In the genomic region with DNA sequence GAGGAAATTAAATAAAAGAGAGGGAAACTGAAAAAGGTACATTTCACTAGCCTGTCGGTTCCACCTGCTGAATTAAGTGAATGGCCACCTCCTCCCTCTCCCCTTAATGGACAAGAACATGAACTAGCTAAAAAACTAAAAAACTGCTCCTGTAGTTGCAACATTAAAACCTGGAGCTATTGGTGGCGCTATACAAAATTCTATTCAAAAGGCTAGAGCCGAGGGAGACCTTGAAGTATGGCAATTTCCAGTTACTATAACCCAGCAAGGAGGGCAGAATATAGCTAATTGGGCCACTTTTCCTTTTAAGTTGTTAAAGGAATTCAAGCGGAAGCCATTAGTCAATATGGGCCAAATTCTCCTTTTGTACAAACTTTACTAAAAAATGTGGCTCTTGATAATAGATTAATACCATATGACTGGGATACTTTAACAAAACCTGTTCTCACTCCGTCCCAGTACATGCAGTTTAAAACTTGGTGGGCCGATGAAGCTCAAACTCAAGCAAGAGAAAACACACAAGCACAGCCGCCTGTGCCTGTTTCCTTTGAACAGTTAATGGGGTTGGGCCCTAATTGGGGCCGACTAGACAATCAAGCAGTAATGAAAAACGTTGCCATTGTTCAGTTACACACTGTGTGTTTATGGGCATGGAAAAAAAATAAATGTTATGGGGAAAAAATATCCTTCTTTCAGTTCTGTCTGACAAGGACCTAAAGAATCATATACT, we compare ENCODE assay signal across 16 cellular contexts. TPM values are rescaled to one million over a fixed set of nuclear protein-coding genes. Genes with fewer than 3 reads are reported as not detected.
DNase-seq lines count a peak whose midpoint lies in the region; ATAC-seq, FAIRE-seq and TF ChIP-seq lines count a peak whose summit lies in the region.
"Had no signal": no experiment of that assay in that cellular context is flagged by ENCODE, and none has a peak within 500 bp of the region (broad histone marks: within the 10 kb centered on the region; RNA-seq: fewer than 3 reads in every experiment).

No MANE protein-coding gene starts in this region.

- no peak overlapping the region for H2AK5ac ChIP-seq in IMR-90 (ENCODE audit: low read depth, low read length)

- no peaks in the 10 kb centered on the region for H3K27me3 Mint-ChIP-seq in chondrocyte (ENCODE audit: low read depth)
- peaks cover under 1% of the 10 kb centered on the region for H3K27me3 Mint-ChIP-seq in nephron (ENCODE audit: low read depth)

- TF ChIP-seq POLR2A in IMR-90 (IDR thresholded peaks at IDR 0.05; ENCODE audit: low read depth, low read length) (no peak), GM12892 (IDR thresholded peaks at IDR 0.05; ENCODE audit: low read depth, low read length) (no peak), ovary (IDR thresholded peaks at IDR 0.05) (no peak)

- H3K4me3 ChIP-seq in BE2C (ENCODE audit: low read depth, low read length) (no peak overlapping the region), IMR-90 (ENCODE audit: insufficient read depth, low read depth, low read length) (no peak overlapping the region), ovary (no peak overlapping the region)
- H3K4me3 ChIP-seq: ascending aorta, lung, skin epidermis had no signal

- TF ChIP-seq EP300 in ovary (IDR thresholded peaks at IDR 0.05), result no peak

- FAIRE-seq in GM12892 (lab: Jason Lieb, UNC), result no peak
- FAIRE-seq: frontal cortex had no signal

- no peak overlapping the region for H2BK15ac ChIP-seq in IMR-90 (ENCODE audit: low read depth, low read length)

- peaks cover 13% of the 10 kb centered on the region for H3K9me3 Mint-ChIP-seq in chondrocyte (ENCODE audit: low read depth)
- H3K9me3 Mint-ChIP-seq in nephron, result peaks cover 18% of the 10 kb centered on the region

- H3K4me3 Mint-ChIP-seq in chondrocyte (ENCODE audit: unreplicated experiment), result no peak overlapping the region
- H3K4me3 Mint-ChIP-seq in nephron, result no peak overlapping the region
- H3K4me3 Mint-ChIP-seq: B cell; stimulated activated effector memory CD8-positive, alpha-beta T cell treated with anti-CD3 and anti-CD28 coated beads, Interleukin-12 subunit alpha, Interleukin-12 subunit beta, amount 100 ng/mL, for 72 hours had no signal

- H3K23ac ChIP-seq in IMR-90 (ENCODE audit: low read depth, low read length), result no peak overlapping the region

- H4K20me1 ChIP-seq in IMR-90 (ENCODE audit: insufficient read depth, low read length), result no peaks in the 10 kb centered on the region

- POLR2A ChIA-PET in IMR-90 (lab: Charles Lee; ENCODE audit: unreplicated experiment), result no interaction called here

- in situ Hi-C loops in IMR-90 (cut with MboI; ENCODE audit: low sequenced_read_pairs), result loop anchor here (5.0 kb wide), 1 partner anchor 90 kb away; no protein-coding TSS in a partner anchor

- intact Hi-C loops in IMR-90 (cut with micrococcal nuclease) (loop anchor here (2.0 to 5.0 kb wide), 3 partner anchors 60 to 375 kb away; no protein-coding TSS in a partner anchor), ovary (cut with DNase I) (loop anchor here (2.0 to 10.0 kb wide), 3 partner anchors 87 to 380 kb away; no protein-coding TSS in a partner anchor)

- H3K27ac ChIP-seq in IMR-90 (ENCODE audit: insufficient read depth, low read length) (no peak overlapping the region), ovary (no peak overlapping the region)
- H3K27ac ChIP-seq: ascending aorta, skin epidermis had no signal

- no peak overlapping the region for H4K91ac ChIP-seq in IMR-90 (ENCODE audit: insufficient read depth, low read depth, low read length)

- H3K36me3 ChIP-seq in BE2C (no peaks in the 10 kb centered on the region), IMR-90 (ENCODE audit: control insufficient read depth, insufficient read depth, low read length) (no peaks in the 10 kb centered on the region), ovary (no peaks in the 10 kb centered on the region)
- H3K36me3 ChIP-seq: ascending aorta had no signal

- H3K9me1 ChIP-seq in IMR-90 (ENCODE audit: insufficient read depth, low read length), result no peaks in the 10 kb centered on the region; the same call in 1 of the 2 replicates

- no peaks in the 10 kb centered on the region for H3K4me1 ChIP-seq in BE2C
- H3K4me1 ChIP-seq in IMR-90 (ENCODE audit: control insufficient read depth, insufficient read depth, low read length), result no peaks in the 10 kb centered on the region
- no peaks in the 10 kb centered on the region for H3K4me1 ChIP-seq in ovary (ENCODE audit: insufficient read depth)

- H3K4ac ChIP-seq in IMR-90 (ENCODE audit: low read depth, low read length), result no peak overlapping the region

- H3K56ac ChIP-seq in IMR-90 (ENCODE audit: extremely low read depth, insufficient read depth, low read length), result no peak overlapping the region

- H3K36me3 Mint-ChIP-seq in chondrocyte (ENCODE audit: low read depth), result peaks cover 8% of the 10 kb centered on the region
- H3K36me3 Mint-ChIP-seq in nephron (ENCODE audit: low read depth), result peaks cover 10% of the 10 kb centered on the region
- H3K36me3 Mint-ChIP-seq: stimulated activated effector memory CD8-positive, alpha-beta T cell treated with anti-CD3 and anti-CD28 coated beads, Interleukin-12 subunit alpha, Interleukin-12 subunit beta, amount 100 ng/mL, for 72 hours had no signal

- no peak overlapping the region for H3K14ac ChIP-seq in IMR-90 (replicated peaks; ENCODE audit: low read depth, low read length)

- DNase-seq in BE2C (no peak), IMR-90 (no peak), chondrocyte (ENCODE audit: low spot score) (no peak), GM12892 (ENCODE audit: insufficient read length) (no peak), ovary (no peak)
- DNase-seq in activated T-cell treated with anti-CD3 and anti-CD28 coated beads, Interleukin-2, amount 50 U/mL, for 48 hours, result no peak
- DNase-seq: DND-41; effector CD8-positive, alpha-beta T cell had no signal

- H4K5ac ChIP-seq in IMR-90 (ENCODE audit: low read depth, low read length), result no peak overlapping the region

- no peak overlapping the region for H3K4me2 ChIP-seq in IMR-90 (ENCODE audit: low read depth, low read length)

- no peak overlapping the region for H3K27ac Mint-ChIP-seq in chondrocyte (ENCODE audit: unreplicated experiment)
- no peak overlapping the region for H3K27ac Mint-ChIP-seq in nephron
- H3K27ac Mint-ChIP-seq: B cell; stimulated activated effector memory CD8-positive, alpha-beta T cell treated with anti-CD3 and anti-CD28 coated beads, Interleukin-12 subunit alpha, Interleukin-12 subunit beta, amount 100 ng/mL, for 72 hours had no signal

- no peak overlapping the region for H3K18ac ChIP-seq in IMR-90 (ENCODE audit: low read depth, low read length)

- ATAC-seq in IMR-90 (ENCODE audit: low read depth) (no peak), HG02763 (IDR thresholded peaks at IDR 0.05; ENCODE audit: unreplicated experiment) (no peak)
- ATAC-seq: stimulated activated effector memory CD8-positive, alpha-beta T cell treated with anti-CD3 and anti-CD28 coated beads, Interleukin-12 subunit alpha, Interleukin-12 subunit beta, amount 100 ng/mL, for 72 hours had no signal

- H4K8ac ChIP-seq in IMR-90 (ENCODE audit: low read depth in 2 of 2, low read length in 2 of 2), result no peak overlapping the region

- peaks cover 8% of the 10 kb centered on the region for H3K4me1 Mint-ChIP-seq in chondrocyte (ENCODE audit: low read depth)
- no peaks in the 10 kb centered on the region for H3K4me1 Mint-ChIP-seq in nephron
- H3K4me1 Mint-ChIP-seq: stimulated activated effector memory CD8-positive, alpha-beta T cell treated with anti-CD3 and anti-CD28 coated beads, Interleukin-12 subunit alpha, Interleukin-12 subunit beta, amount 100 ng/mL, for 72 hours had no signal

- no peak overlapping the region for H2BK20ac ChIP-seq in IMR-90 (ENCODE audit: low read depth, low read length)

- H2AK9ac ChIP-seq in IMR-90 (replicated peaks; ENCODE audit: low read depth, low read length, poor library complexity), result no peak overlapping the region

- H3K9me3 ChIP-seq in BE2C (no peaks in the 10 kb centered on the region; the same call in 1 of the 2 replicates), IMR-90 (ENCODE audit: control insufficient read depth, insufficient read depth, low read length) (peaks cover 13% of the 10 kb centered on the region), ovary (no peaks in the 10 kb centered on the region)
- H3K9me3 ChIP-seq: ascending aorta had no signal

- CTCF ChIA-PET in IMR-90 (lab: Yijun Ruan, JAX), result interaction anchor here (0.8 to 1.5 kb wide), 3 partner anchors 89 to 271 kb away, joined by 3 to 6 read pairs (median 4); no protein-coding TSS in a partner anchor

- H2BK120ac ChIP-seq in IMR-90 (ENCODE audit: low read depth, low read length), result no peak overlapping the region

- no CpG with 5 or more reads among the region's 9 CpGs for WGBS in IMR-90 (ENCODE audit: extremely low coverage in 2 of 2, insufficient read length in 1 of 2), 2 experiments
- 76 to 81% (median 79%) methylated on average over 9 of the region's 9 CpGs for WGBS in ovary, 3 donors

- no peaks in the 10 kb centered on the region for H3K79me1 ChIP-seq in IMR-90 (ENCODE audit: low read depth in 1 of 2, low read length in 2 of 2)

- no peak overlapping the region for H3K9ac ChIP-seq in IMR-90 (ENCODE audit: low read depth, low read length)

- BruUV-seq in IMR-90 (replicated peaks; lab: Mats Ljungman, UMichigan), result no TSS peak

- no peak overlapping the region for H2BK5ac ChIP-seq in IMR-90 (ENCODE audit: low read depth, low read length, poor library complexity, severe bottlenecking)

- TF ChIP-seq RAD21 in IMR-90 (IDR thresholded peaks at IDR 0.05; ENCODE audit: low read length), result no peak

- H3K27me3 ChIP-seq in BE2C (no peaks in the 10 kb centered on the region), IMR-90 (ENCODE audit: control insufficient read depth, insufficient read depth, low read length) (peaks cover 9% of the 10 kb centered on the region), ovary (no peaks in the 10 kb centered on the region)
- H3K27me3 ChIP-seq: ascending aorta had no signal

- dilution Hi-C loops in IMR-90 (cut with HindIII; ENCODE audit: low sequenced_read_pairs, unreplicated experiment), result no loop called here

- H2AFZ ChIP-seq in IMR-90 (replicated peaks; ENCODE audit: low read length, poor library complexity), result no peak overlapping the region

- peak; percentile 30; the same call in 1 of the 2 replicates for TF ChIP-seq CTCF in BE2C (IDR thresholded peaks at IDR 0.05; ENCODE audit: low read depth, low read length)
- peak; percentile 28; the same call in 1 of the 2 replicates for TF ChIP-seq CTCF in IMR-90 (conservative IDR thresholded peaks at IDR 0.05; ENCODE audit: low read depth, low read length)
- peak; percentile 51 for TF ChIP-seq CTCF in chondrocyte (IDR thresholded peaks at IDR 0.05)
- TF ChIP-seq CTCF in nephron (IDR thresholded peaks at IDR 0.05; ENCODE audit: unreplicated experiment in 3 of 3), result peak in 2 of 3 experiments; percentile 12 to 13
- no peak for TF ChIP-seq CTCF in ovary (IDR thresholded peaks at IDR 0.05)

TF ChIP-seq in IMR-90, 13 proteins besides CTCF, POLR2A, EP300 and RAD21:
- no peak for TF ChIP-seq CEBPB (IDR thresholded peaks at IDR 0.05; ENCODE audit: low read depth, low read length)

RNA-seq across cellular contexts. Expression of a gene that starts 6.5 kb away (rescaled TPM):
- polyA plus RNA-seq in BE2C (2012; ENCODE audit: insufficient read depth, insufficient read length, low read depth), result 21.1 TPM
- total RNA-seq in IMR-90 (2012; rRNA removed), result 9.0 and 10.6 TPM in 2 replicates
- 8.6 and 9.1 TPM in 2 replicates for polyA plus RNA-seq in IMR-90 (2012; rRNA removed)
- polyA plus RNA-seq in IMR-90 (2012; cell fraction: cytosol; rRNA removed), result 5.5 and 6.1 TPM in 2 replicates
- 5.5 and 7.2 TPM in 2 replicates for polyA plus RNA-seq in IMR-90 (2012; cell fraction: nucleus; rRNA removed; ENCODE audit: low replicate concordance)
- total RNA-seq in chondrocyte, result 43.9 to 65.4 TPM (median 63.2 TPM) in 3 replicates
- not detected for polyA plus RNA-seq in GM12892 (2012; ENCODE audit: missing spikeins)
- 10 to 100 TPM; 26.0 to 69.2 (median 36.1) TPM for total RNA-seq in ovary
- 10 to 100 TPM; 16.4 to 51.0 TPM for polyA plus RNA-seq in ovary
- total RNA-seq: B cell had no signal

Comparison
In these comparisons a context has a peak if more than half of its experiments do, and no peak if none do; other contexts are left out.
1. CTCF ChIP-seq: peak in BE2C (single experiment), IMR-90 (single experiment), chondrocyte (single experiment) and nephron (2 of 3); none in ovary (0 of 3).